Comparison of ENCODE assay signal across 1 cellular context in the genomic region with DNA sequence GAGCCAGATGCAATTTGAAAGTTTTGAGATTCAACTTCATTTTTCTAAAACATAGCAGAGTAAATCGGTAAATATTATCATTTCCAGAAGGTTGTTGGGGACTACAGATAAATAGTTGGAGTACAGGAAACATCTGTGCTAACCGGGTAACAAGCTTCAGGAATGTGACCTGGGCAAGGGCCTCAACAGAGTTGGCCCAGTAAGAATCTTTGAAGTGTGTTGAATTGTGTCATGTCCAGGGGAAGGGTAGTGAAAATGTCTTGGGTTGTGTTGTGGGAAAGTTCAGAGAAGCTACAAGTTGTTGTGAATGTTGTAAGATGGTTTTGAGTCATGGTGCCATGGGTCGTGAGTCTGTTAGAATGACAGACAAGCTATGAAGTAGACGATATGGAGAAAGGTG.
TF ChIP-seq lines count a peak whose summit lies in the region.

No MANE protein-coding gene starts in this region.

TF ChIP-seq in IMR-90, 13 proteins besides CTCF, POLR2A, EP300 and RAD21:
- no peak for TF ChIP-seq BHLHE40 (IDR thresholded peaks at IDR 0.05; ENCODE audit: low read depth, low read length)
- no peak for TF ChIP-seq SMC3 (IDR thresholded peaks at IDR 0.05; ENCODE audit: low read depth, low read length)
- no peak for TF ChIP-seq MAFK (IDR thresholded peaks at IDR 0.05; ENCODE audit: low read depth, low read length)
- TF ChIP-seq, protein P1, sequence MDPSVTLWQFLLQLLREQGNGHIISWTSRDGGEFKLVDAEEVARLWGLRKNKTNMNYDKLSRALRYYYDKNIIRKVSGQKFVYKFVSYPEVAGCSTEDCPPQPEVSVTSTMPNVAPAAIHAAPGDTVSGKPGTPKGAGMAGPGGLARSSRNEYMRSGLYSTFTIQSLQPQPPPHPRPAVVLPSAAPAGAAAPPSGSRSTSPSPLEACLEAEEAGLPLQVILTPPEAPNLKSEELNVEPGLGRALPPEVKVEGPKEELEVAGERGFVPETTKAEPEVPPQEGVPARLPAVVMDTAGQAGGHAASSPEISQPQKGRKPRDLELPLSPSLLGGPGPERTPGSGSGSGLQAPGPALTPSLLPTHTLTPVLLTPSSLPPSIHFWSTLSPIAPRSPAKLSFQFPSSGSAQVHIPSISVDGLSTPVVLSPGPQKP (IDR thresholded peaks at IDR 0.05; ENCODE audit: borderline replicate concordance, low read depth, low read length), result no peak
- TF ChIP-seq CEBPB (IDR thresholded peaks at IDR 0.05; ENCODE audit: low read depth, low read length), result no peak
- no peak for TF ChIP-seq RFX5 (IDR thresholded peaks at IDR 0.05; ENCODE audit: low read depth, low read length)
- no peak for TF ChIP-seq MXI1 (IDR thresholded peaks at IDR 0.05; ENCODE audit: borderline replicate concordance, low read depth, low read length)
- no peak for TF ChIP-seq MAZ (IDR thresholded peaks at IDR 0.05; ENCODE audit: borderline replicate concordance, low read depth, low read length)
- no peak for TF ChIP-seq NFE2L2 (IDR thresholded peaks at IDR 0.05; ENCODE audit: low read depth, low read length)
- TF ChIP-seq CHD1 (IDR thresholded peaks at IDR 0.05; ENCODE audit: low read depth, low read length), result no peak
- TF ChIP-seq RCOR1 (IDR thresholded peaks at IDR 0.05; ENCODE audit: insufficient replicate concordance, low read length), result no peak
- no peak for TF ChIP-seq FOS (IDR thresholded peaks at IDR 0.05; ENCODE audit: low read depth, low read length)
- TF ChIP-seq USF2 (IDR thresholded peaks at IDR 0.05; ENCODE audit: low read depth, low read length), result no peak
